In genomic region chr7:149789101-149789500, GRCh38 we compare ENCODE assay signal across 38 cellular contexts. TPM values are rescaled to one million over a fixed set of nuclear protein-coding genes. Genes with fewer than 3 reads are reported as not detected.
"Had no signal": no experiment of that assay in that cellular context is flagged by ENCODE, and none has a peak within 500 bp of the region (broad histone marks: within the 10 kb centered on the region; RNA-seq: fewer than 3 reads in every experiment).

No MANE protein-coding gene starts in this region.

- H3K27me3 ChIP-seq: body of pancreas had no signal

- FAIRE-seq: astrocyte, TTC549 had no signal

- H3K9me3 Mint-ChIP-seq: activated B cell treated with CpG ODN at 0.5 μM for 24 hours; activated CD4-positive, alpha-beta memory T cell treated with anti-CD3 and anti-CD28 coated beads for 36 hours; activated CD4-positive, alpha-beta T cell treated with anti-CD3 and anti-CD28 coated beads, Interleukin-2, amount 10 ng/mL, durations not matched to agents 24 days and 14 days; activated CD8-positive, alpha-beta T cell treated with anti-CD3 and anti-CD28 coated beads for 36 hours; activated naive CD4-positive, alpha-beta T cell treated with anti-CD3 and anti-CD28 coated beads for 36 hours; activated naive CD4-positive, alpha-beta T cell treated with anti-CD3 and anti-CD28 coated beads, Interleukin-2, amount 50 U/mL, for 72 hours; activated naive CD8-positive, alpha-beta T cell treated with anti-CD3 and anti-CD28 coated beads for 36 hours; activated T-cell treated with anti-CD3 and anti-CD28 coated beads, Interleukin-2, amount 50 U/mL, for 4 hours; activated T-cell treated with anti-CD3 and anti-CD28 coated beads, Interleukin-2, amount 50 U/mL, for 72 hours; activated T-helper 1 cell treated with anti-CD3 and anti-CD28 coated beads, Interleukin-12 subunit alpha, Interleukin-12 subunit beta, Interleukin-2, Interleukin-4 antibody, amounts not matched to agents 30 ng/mL and 10 ng/mL and 1 ng/mL, durations not matched to agents 14 hours and 24 hours and 36 hours; activated T-helper 17 cell treated with anti-CD3 and anti-CD28 coated beads, Interleukin-2, amount 50 U/mL, for 72 hours; T-helper 1 cell treated with Interleukin-12 subunit alpha and Interleukin-12 subunit beta and Interleukin-4 antibody, amounts not matched to agents 30 μg/mL and 1 μg/mL, for 36 hours; T-helper 2 cell treated with Interferon-gamma antibody and Interleukin-4, amounts not matched to agents 5 μg/mL and 100 μg/mL, for 36 hours had no signal

- H3K4me1 ChIP-seq: breast epithelium had no signal

- H3K27ac ChIP-seq: adrenal gland, body of pancreas, brain microvascular endothelial cell, breast epithelium, VCaP had no signal

- H3K36me3 Mint-ChIP-seq: activated CD4-positive, alpha-beta memory T cell treated with anti-CD3 and anti-CD28 coated beads for 36 hours; activated naive CD4-positive, alpha-beta T cell treated with anti-CD3 and anti-CD28 coated beads, Interleukin-2, amount 50 U/mL, for 72 hours; activated naive CD8-positive, alpha-beta T cell treated with anti-CD3 and anti-CD28 coated beads for 36 hours had no signal

- H3K4me1 Mint-ChIP-seq: activated CD4-positive, alpha-beta T cell treated with anti-CD3 and anti-CD28 coated beads, Interleukin-2, amount 10 ng/mL, durations not matched to agents 24 days and 14 days; activated T-helper 17 cell treated with anti-CD3 and anti-CD28 coated beads, Interleukin-2, amount 50 U/mL, for 72 hours had no signal

- H3K36me3 ChIP-seq: adrenal gland, brain microvascular endothelial cell, breast epithelium had no signal

- H3K9me3 ChIP-seq: adrenal gland, body of pancreas, breast epithelium had no signal

- H3K4me3 Mint-ChIP-seq: activated B cell treated with CpG ODN at 0.5 μM for 24 hours; activated CD4-positive, alpha-beta memory T cell treated with anti-CD3 and anti-CD28 coated beads for 36 hours; activated CD4-positive, alpha-beta T cell treated with anti-CD3 and anti-CD28 coated beads, Interleukin-2, amount 10 ng/mL, durations not matched to agents 24 days and 14 days; activated CD8-positive, alpha-beta T cell treated with anti-CD3 and anti-CD28 coated beads for 36 hours; activated naive CD4-positive, alpha-beta T cell treated with anti-CD3 and anti-CD28 coated beads for 36 hours; activated naive CD8-positive, alpha-beta T cell treated with anti-CD3 and anti-CD28 coated beads for 36 hours; activated T-cell treated with anti-CD3 and anti-CD28 coated beads, Interleukin-2, amount 50 U/mL, for 4 hours; activated T-helper 1 cell treated with anti-CD3 and anti-CD28 coated beads, Interleukin-12 subunit alpha, Interleukin-12 subunit beta, Interleukin-2, Interleukin-4 antibody, amounts not matched to agents 30 ng/mL and 10 ng/mL and 1 ng/mL, durations not matched to agents 14 hours and 24 hours and 36 hours; activated T-helper 17 cell treated with anti-CD3 and anti-CD28 coated beads, Interleukin-2, amount 50 U/mL, for 72 hours; T-helper 1 cell treated with Interleukin-12 subunit alpha and Interleukin-12 subunit beta and Interleukin-4 antibody, amounts not matched to agents 30 μg/mL and 1 μg/mL, for 36 hours; T-helper 2 cell treated with Interferon-gamma antibody and Interleukin-4, amounts not matched to agents 5 μg/mL and 100 μg/mL, for 36 hours had no signal

- ATAC-seq: activated CD8-positive, alpha-beta T cell treated with anti-CD3 and anti-CD28 coated beads for 36 hours; activated naive CD4-positive, alpha-beta T cell treated with anti-CD3 and anti-CD28 coated beads, Interleukin-2, amount 50 U/mL, for 72 hours; activated T-cell treated with anti-CD3 and anti-CD28 coated beads, Interleukin-2, amount 50 U/mL, for 4 hours; activated T-cell treated with anti-CD3 and anti-CD28 coated beads, Interleukin-2, amount 50 U/mL, for 72 hours; activated T-helper 17 cell treated with anti-CD3 and anti-CD28 coated beads, Interleukin-2, amount 50 U/mL, for 72 hours; body of pancreas had no signal

- H3K27ac Mint-ChIP-seq: activated B cell treated with CpG ODN at 0.5 μM for 24 hours; activated CD4-positive, alpha-beta memory T cell treated with anti-CD3 and anti-CD28 coated beads for 36 hours; activated CD4-positive, alpha-beta T cell treated with anti-CD3 and anti-CD28 coated beads, Interleukin-2, amount 10 ng/mL, durations not matched to agents 24 days and 14 days; activated CD8-positive, alpha-beta T cell treated with anti-CD3 and anti-CD28 coated beads for 36 hours; activated naive CD4-positive, alpha-beta T cell treated with anti-CD3 and anti-CD28 coated beads for 36 hours; activated naive CD4-positive, alpha-beta T cell treated with anti-CD3 and anti-CD28 coated beads, Interleukin-2, amount 50 U/mL, for 72 hours; activated naive CD8-positive, alpha-beta T cell treated with anti-CD3 and anti-CD28 coated beads for 36 hours; activated T-cell treated with anti-CD3 and anti-CD28 coated beads, Interleukin-2, amount 50 U/mL, for 72 hours; activated T-helper 1 cell treated with anti-CD3 and anti-CD28 coated beads, Interleukin-12 subunit alpha, Interleukin-12 subunit beta, Interleukin-2, Interleukin-4 antibody, amounts not matched to agents 30 ng/mL and 10 ng/mL and 1 ng/mL, durations not matched to agents 14 hours and 24 hours and 36 hours; activated T-helper 17 cell treated with anti-CD3 and anti-CD28 coated beads, Interleukin-2, amount 50 U/mL, for 72 hours; T-helper 1 cell treated with Interleukin-12 subunit alpha and Interleukin-12 subunit beta and Interleukin-4 antibody, amounts not matched to agents 30 μg/mL and 1 μg/mL, for 36 hours; T-helper 2 cell treated with Interferon-gamma antibody and Interleukin-4, amounts not matched to agents 5 μg/mL and 100 μg/mL, for 36 hours had no signal

- H3K4me3 ChIP-seq: adrenal gland, body of pancreas had no signal

- DNase-seq: activated B cell treated with CpG ODN at 0.5 μM for 24 hours; activated CD4-positive, alpha-beta memory T cell treated with anti-CD3 and anti-CD28 coated beads for 36 hours; activated CD4-positive, alpha-beta T cell treated with anti-CD3 and anti-CD28 coated beads for 4 hours; activated CD4-positive, alpha-beta T cell treated with anti-CD3 and anti-CD28 coated beads, Interleukin-2, amount 10 ng/mL, durations not matched to agents 24 days and 14 days; activated CD4-positive, alpha-beta T cell treated with anti-CD3 and anti-CD28 coated beads, Interleukin-2, amount 50 U/mL, for 1 hour; activated CD4-positive, alpha-beta T cell treated with anti-CD3 and anti-CD28 coated beads, Interleukin-2, amount 50 U/mL, for 4 hours; activated CD4-positive, CD25-positive, alpha-beta regulatory T cell treated with anti-CD3 and anti-CD28 coated beads, Interleukin-2, amount 50 U/mL, for 72 hours; activated CD8-positive, alpha-beta memory T cell treated with anti-CD3 and anti-CD28 coated beads, Interleukin-2, amount 50 U/mL, for 4 hours; activated CD8-positive, alpha-beta T cell treated with anti-CD3 and anti-CD28 coated beads for 36 hours; activated effector memory CD4-positive, alpha-beta T cell treated with anti-CD3 and anti-CD28 coated beads, Interleukin-2, amount 50 U/mL, for 16 hours; activated gamma-delta T cell treated with Interleukin-2 at 50 U/mL for 16 hours; activated naive CD4-positive, alpha-beta T cell; activated naive CD4-positive, alpha-beta T cell treated with anti-CD3 and anti-CD28 coated beads for 36 hours; activated naive CD4-positive, alpha-beta T cell treated with anti-CD3 and anti-CD28 coated beads, Interleukin-2, amount 50 U/mL, for 16 hours; activated naive CD8-positive, alpha-beta T cell treated with anti-CD3 and anti-CD28 coated beads for 36 hours; activated T-cell treated with anti-CD3 and anti-CD28 coated beads for 4 hours; activated T-cell treated with anti-CD3 and anti-CD28 coated beads, Interleukin-2, amount 50 U/mL, for 1 hour; activated T-cell treated with anti-CD3 and anti-CD28 coated beads, Interleukin-2, amount 50 U/mL, for 4 hours; activated T-cell treated with anti-CD3 and anti-CD28 coated beads, Interleukin-2, amount 50 U/mL, for 72 hours; adrenal gland; amniotic stem cell; aorta; body of pancreas; brain microvascular endothelial cell; central memory CD4-positive, alpha-beta T cell; T-helper 1 cell; T-helper 2 cell; T-helper 9 cell had no signal

RNA-seq across cellular contexts. Expression of gene ZNF467, which starts 15.7 kb away (rescaled TPM):
- total RNA-seq: activated CD8-positive, alpha-beta memory T cell treated with anti-CD3 and anti-CD28 coated beads for 36 hours had no signal
